ENCODE assay signal across 17 cellular contexts in the genomic region with DNA sequence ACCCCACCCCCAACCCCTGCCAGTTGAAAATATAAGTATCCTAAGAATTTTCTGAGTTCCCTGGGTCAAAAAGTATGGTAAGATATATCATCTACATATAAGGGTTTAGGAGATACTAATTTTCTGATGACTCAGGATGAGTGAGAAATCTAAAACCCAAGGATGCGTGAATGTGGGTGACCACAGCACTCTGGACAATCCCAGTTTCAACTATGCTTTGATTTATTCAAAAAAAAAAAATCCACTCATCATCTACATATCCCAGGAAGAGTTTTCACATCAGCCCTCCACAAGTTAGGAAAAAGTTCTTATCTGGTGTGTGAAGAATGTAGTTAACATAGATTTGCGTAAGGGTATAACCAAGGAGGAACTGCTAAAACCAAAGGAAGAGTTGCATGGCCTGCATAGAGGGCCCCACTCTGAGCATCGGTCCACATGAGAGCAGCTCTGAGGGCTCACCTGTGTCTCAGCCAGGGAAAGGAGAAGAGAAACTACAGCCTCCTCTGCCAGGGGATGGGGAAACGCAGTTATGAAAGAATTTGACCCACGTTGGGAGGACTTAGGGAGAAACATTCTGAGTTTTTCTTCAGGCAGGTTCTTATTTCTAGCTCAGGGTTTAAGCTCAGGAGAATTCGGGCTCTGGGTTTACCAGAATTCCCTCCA. TPM values are rescaled to one million over a fixed set of nuclear protein-coding genes. Genes with fewer than 3 reads are reported as not detected.
DNase-seq lines count a peak whose midpoint lies in the region; ATAC-seq and TF ChIP-seq lines count a peak whose summit lies in the region.
"Had no signal": no experiment of that assay in that cellular context is flagged by ENCODE, and none has a peak within 500 bp of the region (broad histone marks: within the 10 kb centered on the region; RNA-seq: fewer than 3 reads in every experiment).

No MANE protein-coding gene starts in this region.

- no peaks in the 10 kb centered on the region for H4K20me1 ChIP-seq in OCI-LY3 (ENCODE audit: insufficient read depth, low read length)

- H3K9me3 ChIP-seq in OCI-LY3 (ENCODE audit: insufficient read depth, low read length) = no peaks in the 10 kb centered on the region

- H2AFZ ChIP-seq in OCI-LY3 (ENCODE audit: low read depth, low read length) = no peak overlapping the region

- no peaks in the 10 kb centered on the region for H3K79me2 ChIP-seq in OCI-LY3 (ENCODE audit: low read length)

- peak overlapping the region; percentile 29 for H3K27ac ChIP-seq in OCI-LY3 (ENCODE audit: low read length)
- H3K27ac ChIP-seq: C4-2B, cardiac muscle cell, SK-N-MC, VCaP had no signal

- ATAC-seq in GM21360 (IDR thresholded peaks at IDR 0.05; ENCODE audit: unreplicated experiment) = no peak

- no peaks in the 10 kb centered on the region for H3K36me3 ChIP-seq in OCI-LY3 (replicated peaks; ENCODE audit: low read depth, low read length)
- H3K36me3 ChIP-seq: cardiac muscle cell had no signal

- no peak for TF ChIP-seq CTCF in OCI-LY3 (IDR thresholded peaks at IDR 0.05; ENCODE audit: low read depth, low read length)

- H3K27me3 ChIP-seq in OCI-LY3 (ENCODE audit: low read depth, low read length) = peaks cover 23% of the 10 kb centered on the region
- H3K27me3 ChIP-seq: cardiac muscle cell had no signal

- peaks cover 34% of the 10 kb centered on the region for H3K4me1 ChIP-seq in OCI-LY3 (ENCODE audit: low read length)

- no peak overlapping the region; the same call in 1 of the 2 replicates for H3K4me3 ChIP-seq in OCI-LY3 (ENCODE audit: low read length)
- H3K4me3 ChIP-seq: cardiac muscle cell, SK-N-MC had no signal

- no peak overlapping the region for H3K9ac ChIP-seq in OCI-LY3 (ENCODE audit: low read length)

- DNase-seq in EL (peak; percentile 69), HCEC 1CT (peak; percentile 75), hepatic stellate cell (ENCODE audit: low spot score) (peak; percentile 38), activated gamma-delta T cell (lab: John Stamatoyannopoulos, UW) (no peak), mucosa of gallbladder (ENCODE audit: low spot score) (no peak), amniotic stem cell (lab: John Stamatoyannopoulos, UW) (no peak)
- DNase-seq: activated naive CD4-positive, alpha-beta T cell treated with anti-CD3 and anti-CD28 coated beads, Interleukin-2, amount 10 ng/mL, durations not matched to agents 7 days and 5 days; endodermal cell; NCI-H187; NCI-H526 had no signal

- peak overlapping the region; percentile 54 for H3K4me2 ChIP-seq in OCI-LY3 (ENCODE audit: low read length)

RNA-seq across cellular contexts. Expression of a gene that starts 18.8 kb away (rescaled TPM):
- total RNA-seq in mucosa of gallbladder = 7.6 TPM

RNA-seq across cellular contexts. Expression of a gene that starts 41.7 kb away (rescaled TPM):
- 4.6 TPM for total RNA-seq in mucosa of gallbladder
- total RNA-seq: endodermal cell had no signal

RNA-seq across cellular contexts. Expression of a gene that starts 50.0 kb away (rescaled TPM):
- total RNA-seq in mucosa of gallbladder = 0.12 TPM
- total RNA-seq: pulmonary artery endothelial cell had no signal

Comparison
In these comparisons a context has a peak if more than half of its experiments do, and no peak if none do; other contexts are left out.
1. DNase-seq: peak in EL (single experiment), HCEC 1CT (single experiment) and hepatic stellate cell (single experiment); none in activated gamma-delta T cell (single experiment), mucosa of gallbladder (single experiment) and amniotic stem cell (single experiment).